Comparison of ENCODE assay signal across 28 cellular contexts in the genomic region with DNA sequence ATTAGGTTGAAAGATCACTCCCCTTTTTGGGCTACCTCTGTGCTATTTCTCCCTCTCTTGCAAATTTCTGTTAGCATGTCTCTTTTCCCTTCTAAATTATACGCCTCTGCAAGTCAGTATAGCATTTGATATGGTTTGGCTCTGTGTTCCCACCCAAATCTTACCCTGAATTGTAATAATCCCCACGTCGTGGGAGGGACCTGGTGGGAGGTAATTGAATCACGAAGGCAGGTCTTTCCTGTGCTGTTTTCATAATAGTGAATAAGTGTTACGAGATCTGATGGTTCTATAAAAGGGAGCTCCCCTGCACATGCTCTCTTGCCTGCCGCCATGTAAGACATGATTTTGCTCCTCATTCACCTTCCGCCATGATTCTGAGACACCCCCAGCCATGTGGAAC.
"Had no signal": no experiment of that assay in that cellular context is flagged by ENCODE, and none has a peak within 500 bp of the region (broad histone marks: within the 10 kb centered on the region; RNA-seq: fewer than 3 reads in every experiment).

No MANE protein-coding gene starts in this region.

- H3K27ac ChIP-seq: ascending aorta, cardiac muscle cell, VCaP had no signal

- ATAC-seq: activated CD8-positive, alpha-beta T cell treated with anti-CD3 and anti-CD28 coated beads for 36 hours; activated T-cell treated with anti-CD3 and anti-CD28 coated beads, Interleukin-2, amount 50 U/mL, for 4 hours; activated T-cell treated with anti-CD3 and anti-CD28 coated beads, Interleukin-2, amount 50 U/mL, for 72 hours; T-cell; T-helper 17 cell had no signal

- H3K9me3 Mint-ChIP-seq: activated CD4-positive, alpha-beta memory T cell treated with anti-CD3 and anti-CD28 coated beads for 36 hours; activated CD8-positive, alpha-beta T cell treated with anti-CD3 and anti-CD28 coated beads for 36 hours; activated naive CD4-positive, alpha-beta T cell treated with anti-CD3 and anti-CD28 coated beads, Interleukin-2, amount 10 ng/mL, durations not matched to agents 7 days and 5 days; activated T-helper 1 cell treated with anti-CD3 and anti-CD28 coated beads, Interleukin-12 subunit alpha, Interleukin-12 subunit beta, Interleukin-2, Interleukin-4 antibody, amounts not matched to agents 30 ng/mL and 10 ng/mL and 1 ng/mL, durations not matched to agents 14 hours and 24 hours and 36 hours had no signal

- H3K4me3 Mint-ChIP-seq: activated B cell treated with CpG ODN at 0.5 μM for 24 hours; activated CD4-positive, alpha-beta memory T cell treated with anti-CD3 and anti-CD28 coated beads for 36 hours; activated CD4-positive, alpha-beta T cell treated with anti-CD3 and anti-CD28 coated beads, Interleukin-2, amount 10 ng/mL, durations not matched to agents 24 days and 14 days; activated CD8-positive, alpha-beta T cell treated with anti-CD3 and anti-CD28 coated beads for 36 hours; activated naive CD4-positive, alpha-beta T cell treated with anti-CD3 and anti-CD28 coated beads, Interleukin-2, amount 10 ng/mL, durations not matched to agents 7 days and 5 days; activated naive CD8-positive, alpha-beta T cell; activated T-cell treated with anti-CD3 and anti-CD28 coated beads, Interleukin-2, amount 50 U/mL, for 4 hours; activated T-cell treated with anti-CD3 and anti-CD28 coated beads, Interleukin-2, amount 50 U/mL, for 72 hours; activated T-helper 1 cell treated with anti-CD3 and anti-CD28 coated beads, Interleukin-12 subunit alpha, Interleukin-12 subunit beta, Interleukin-2, Interleukin-4 antibody, amounts not matched to agents 30 ng/mL and 10 ng/mL and 1 ng/mL, durations not matched to agents 14 hours and 24 hours and 36 hours; brain; T-cell; T-helper 17 cell had no signal

- DNase-seq: activated B cell treated with CpG ODN at 0.5 μM for 24 hours; activated CD4-positive, alpha-beta memory T cell treated with anti-CD3 and anti-CD28 coated beads for 36 hours; activated CD4-positive, alpha-beta T cell treated with anti-CD3 and anti-CD28 coated beads for 4 hours; activated CD4-positive, alpha-beta T cell treated with anti-CD3 and anti-CD28 coated beads, Interleukin-2, amount 10 ng/mL, durations not matched to agents 24 days and 14 days; activated CD4-positive, alpha-beta T cell treated with anti-CD3 and anti-CD28 coated beads, Interleukin-2, amount 50 U/mL, for 1 hour; activated CD4-positive, alpha-beta T cell treated with anti-CD3 and anti-CD28 coated beads, Interleukin-2, amount 50 U/mL, for 4 hours; activated CD4-positive, CD25-positive, alpha-beta regulatory T cell treated with anti-CD3 and anti-CD28 coated beads, Interleukin-2, amount 50 U/mL, for 72 hours; activated CD8-positive, alpha-beta memory T cell treated with anti-CD3 and anti-CD28 coated beads, Interleukin-2, amount 50 U/mL, for 4 hours; activated CD8-positive, alpha-beta T cell treated with anti-CD3 and anti-CD28 coated beads for 36 hours; activated effector memory CD4-positive, alpha-beta T cell treated with Interleukin-2 at 50 U/mL for 16 hours; activated gamma-delta T cell; activated naive CD4-positive, alpha-beta T cell treated with anti-CD3 and anti-CD28 coated beads, Interleukin-2, amount 10 ng/mL, durations not matched to agents 7 days and 5 days; activated naive CD4-positive, alpha-beta T cell treated with Interleukin-2 at 50 U/mL for 16 hours; activated T-cell treated with anti-CD3 and anti-CD28 coated beads for 4 hours; activated T-cell treated with anti-CD3 and anti-CD28 coated beads, Interleukin-2, amount 50 U/mL, for 1 hour; activated T-cell treated with anti-CD3 and anti-CD28 coated beads, Interleukin-2, amount 50 U/mL, for 4 hours; activated T-cell treated with anti-CD3 and anti-CD28 coated beads, Interleukin-2, amount 50 U/mL, for 72 hours; amygdala; SW 1271; T-cell; T-helper 17 cell; T-helper 9 cell had no signal

- H3K4me1 Mint-ChIP-seq: activated B cell treated with CpG ODN at 0.5 μM for 24 hours; activated naive CD4-positive, alpha-beta T cell treated with anti-CD3 and anti-CD28 coated beads, Interleukin-2, amount 10 ng/mL, durations not matched to agents 7 days and 5 days; brain had no signal

- H3K27ac Mint-ChIP-seq: activated B cell treated with CpG ODN at 0.5 μM for 24 hours; activated CD4-positive, alpha-beta memory T cell treated with anti-CD3 and anti-CD28 coated beads for 36 hours; activated CD4-positive, alpha-beta T cell treated with anti-CD3 and anti-CD28 coated beads, Interleukin-2, amount 10 ng/mL, durations not matched to agents 24 days and 14 days; activated CD8-positive, alpha-beta T cell treated with anti-CD3 and anti-CD28 coated beads for 36 hours; activated naive CD4-positive, alpha-beta T cell treated with anti-CD3 and anti-CD28 coated beads, Interleukin-2, amount 10 ng/mL, durations not matched to agents 7 days and 5 days; activated naive CD8-positive, alpha-beta T cell; activated T-cell treated with anti-CD3 and anti-CD28 coated beads, Interleukin-2, amount 50 U/mL, for 72 hours; activated T-helper 1 cell treated with anti-CD3 and anti-CD28 coated beads, Interleukin-12 subunit alpha, Interleukin-12 subunit beta, Interleukin-2, Interleukin-4 antibody, amounts not matched to agents 30 ng/mL and 10 ng/mL and 1 ng/mL, durations not matched to agents 14 hours and 24 hours and 36 hours; T-cell; T-helper 17 cell had no signal

- H3K27me3 Mint-ChIP-seq: activated B cell treated with CpG ODN at 0.5 μM for 24 hours; activated CD4-positive, alpha-beta memory T cell treated with anti-CD3 and anti-CD28 coated beads for 36 hours; activated CD4-positive, alpha-beta T cell treated with anti-CD3 and anti-CD28 coated beads, Interleukin-2, amount 10 ng/mL, durations not matched to agents 24 days and 14 days; activated CD8-positive, alpha-beta T cell treated with anti-CD3 and anti-CD28 coated beads for 36 hours; activated naive CD4-positive, alpha-beta T cell treated with anti-CD3 and anti-CD28 coated beads, Interleukin-2, amount 10 ng/mL, durations not matched to agents 7 days and 5 days; activated naive CD8-positive, alpha-beta T cell; T-cell; T-helper 17 cell had no signal
